Comparison of ENCODE assay signal across 7 cellular contexts in the genomic region with DNA sequence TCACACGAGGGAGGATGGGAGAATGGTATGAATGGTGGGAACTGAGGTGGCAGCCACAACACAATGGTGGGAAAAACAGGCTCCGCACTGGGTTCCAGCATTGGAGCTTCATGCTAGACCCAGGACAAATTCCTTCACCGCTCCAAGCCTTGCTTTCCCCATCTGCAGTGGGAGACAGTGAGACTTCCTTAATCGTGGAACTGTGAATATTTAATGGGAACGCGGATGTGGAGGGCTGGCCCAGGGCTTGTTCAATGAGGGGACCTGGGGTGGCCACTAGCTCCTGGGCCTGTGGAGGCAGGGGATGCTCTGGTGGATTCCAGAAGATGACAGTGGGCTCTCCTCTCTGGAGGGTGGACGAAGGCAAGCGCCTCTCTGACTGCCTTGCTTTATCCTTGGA.
"Had no signal": no experiment of that assay in that cellular context is flagged by ENCODE, and none has a peak within 500 bp of the region (broad histone marks: within the 10 kb centered on the region; RNA-seq: fewer than 3 reads in every experiment).

No MANE protein-coding gene starts in this region.

- H3K4me3 Mint-ChIP-seq: H9 had no signal

- H3K9me3 Mint-ChIP-seq: H9 had no signal

- H2AFZ ChIP-seq: GM23248 had no signal

- H3K9ac ChIP-seq: GM23248 had no signal

- H3K4me3 ChIP-seq: GM23248, K562 had no signal

- DNase-seq: GM23248, GOT3, H9, HCEC 1CT, IMR-90 had no signal

- FAIRE-seq: H54, K562 had no signal

- H3K27ac ChIP-seq: GM23248 had no signal

- ATAC-seq: K562 had no signal

- H3K27ac Mint-ChIP-seq: H9 had no signal
